In the genomic region with DNA sequence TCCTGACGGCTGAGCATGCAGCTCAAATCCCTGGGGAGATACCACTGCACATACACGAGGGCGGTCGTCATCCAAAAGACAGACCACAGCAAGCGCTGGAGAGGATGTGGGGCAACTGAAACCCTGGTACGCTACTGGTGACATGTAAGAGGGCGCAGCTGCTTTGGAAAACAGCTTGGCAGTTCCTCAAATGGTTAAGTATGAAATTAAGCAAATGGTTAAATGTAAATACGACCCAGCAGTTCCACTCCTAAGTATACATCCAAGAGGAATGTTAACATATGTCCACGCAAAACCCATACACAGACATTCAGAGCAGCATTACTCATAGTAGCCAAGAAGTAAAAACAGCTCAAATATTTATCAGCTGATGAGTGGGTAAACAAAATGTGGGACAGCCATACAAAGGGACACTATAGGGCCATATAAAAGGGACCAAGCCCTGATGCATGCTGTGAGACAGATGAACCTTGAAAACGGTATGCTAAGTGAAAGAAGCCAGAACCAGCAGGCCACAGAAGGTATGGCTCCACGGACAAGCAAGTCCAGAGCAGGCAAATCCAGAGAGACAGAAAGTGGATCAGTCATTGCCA, we compare ENCODE assay signal across 1 cellular context.
TF ChIP-seq lines count a peak whose summit lies in the region.

No MANE protein-coding gene starts in this region.

TF ChIP-seq in A549, 52 proteins besides CTCF, POLR2A, EP300 and RAD21 (continued from another document):
- TF ChIP-seq ESRRA (IDR thresholded peaks at IDR 0.05; ENCODE audit: borderline replicate concordance, low read length) (no peak), BHLHE40 (IDR thresholded peaks at IDR 0.05; ENCODE audit: low read depth, low read length) (no peak), ZFP36 (IDR thresholded peaks at IDR 0.05; ENCODE audit: borderline replicate concordance, partially characterized antibody) (no peak), CEBPB (IDR thresholded peaks at IDR 0.05) (no peak), JUNB (IDR thresholded peaks at IDR 0.05) (no peak), FOSB (CRISPR knock-in tag; IDR thresholded peaks at IDR 0.05) (no peak), SREBF2 (IDR thresholded peaks at IDR 0.05) (no peak), NR3C1 (IDR thresholded peaks at IDR 0.05) (no peak), TFCP2L1 (CRISPR knock-in tag; IDR thresholded peaks at IDR 0.05) (no peak), HOXA7 (CRISPR knock-in tag; IDR thresholded peaks at IDR 0.05) (no peak)
- TF ChIP-seq, protein P1, sequence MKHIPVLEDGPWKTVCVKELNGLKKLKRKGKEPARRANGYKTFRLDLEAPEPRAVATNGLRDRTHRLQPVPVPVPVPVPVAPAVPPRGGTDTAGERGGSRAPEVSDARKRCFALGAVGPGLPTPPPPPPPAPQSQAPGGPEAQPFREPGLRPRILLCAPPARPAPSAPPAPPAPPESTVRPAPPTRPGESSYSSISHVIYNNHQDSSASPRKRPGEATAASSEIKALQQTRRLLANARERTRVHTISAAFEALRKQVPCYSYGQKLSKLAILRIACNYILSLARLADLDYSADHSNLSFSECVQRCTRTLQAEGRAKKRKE (CRISPR knock-in tag; IDR thresholded peaks at IDR 0.05; ENCODE audit: low read depth): no peak
